Comparison of ENCODE assay signal across 1 cellular context in genomic region chr2:239318091-239318725, GRCh38.
TF ChIP-seq lines count a peak whose summit lies in the region.

No MANE protein-coding gene starts in this region.

TF ChIP-seq in SK-N-SH treated with all-trans-retinoic acid at 6 μM for 48 hours, 23 proteins besides CTCF, POLR2A, EP300 and RAD21 (continued from another document):
- TF ChIP-seq PATZ1 (CRISPR knock-in tag; IDR thresholded peaks at IDR 0.05; ENCODE audit: borderline replicate concordance) (no peak), ZC3H10 (CRISPR knock-in tag; IDR thresholded peaks at IDR 0.05) (no peak), ARNTL (CRISPR knock-in tag; IDR thresholded peaks at IDR 0.05; ENCODE audit: borderline replicate concordance, low read depth) (no peak), TCF4 (CRISPR knock-in tag; IDR thresholded peaks at IDR 0.05; ENCODE audit: borderline replicate concordance) (no peak), ZFP3 (CRISPR knock-in tag; IDR thresholded peaks at IDR 0.05) (no peak)
TF ChIP-seq in SK-N-SH treated with all-trans-retinoic acid at 6 μM for 48 hours: peak in this region for 0.
